Comparison of ENCODE assay signal across 1 cellular context in genomic region chr11:44785856-44786606, GRCh38.
TF ChIP-seq lines count a peak whose summit lies in the region.

No MANE protein-coding gene starts in this region.

TF ChIP-seq in SK-N-SH treated with all-trans-retinoic acid at 6 μM for 48 hours, 23 proteins besides CTCF, POLR2A, EP300 and RAD21 (continued from another document):
- TF ChIP-seq CREB5 (CRISPR knock-in tag; IDR thresholded peaks at IDR 0.05; ENCODE audit: low read depth) = no peak
- no peak for TF ChIP-seq SNAI2 (CRISPR knock-in tag; IDR thresholded peaks at IDR 0.05)
- TF ChIP-seq ZC3H10 (CRISPR knock-in tag; IDR thresholded peaks at IDR 0.05) = no peak
- no peak for TF ChIP-seq ARNTL (CRISPR knock-in tag; IDR thresholded peaks at IDR 0.05; ENCODE audit: borderline replicate concordance, low read depth)
- TF ChIP-seq BACH2 (CRISPR knock-in tag; IDR thresholded peaks at IDR 0.05; ENCODE audit: borderline replicate concordance) = no peak
- no peak for TF ChIP-seq ZNF8 (CRISPR knock-in tag; IDR thresholded peaks at IDR 0.05)
- no peak for TF ChIP-seq ESRRG (CRISPR knock-in tag; IDR thresholded peaks at IDR 0.05)
